1 cellular context compared by ENCODE assay signal in the genomic region with DNA sequence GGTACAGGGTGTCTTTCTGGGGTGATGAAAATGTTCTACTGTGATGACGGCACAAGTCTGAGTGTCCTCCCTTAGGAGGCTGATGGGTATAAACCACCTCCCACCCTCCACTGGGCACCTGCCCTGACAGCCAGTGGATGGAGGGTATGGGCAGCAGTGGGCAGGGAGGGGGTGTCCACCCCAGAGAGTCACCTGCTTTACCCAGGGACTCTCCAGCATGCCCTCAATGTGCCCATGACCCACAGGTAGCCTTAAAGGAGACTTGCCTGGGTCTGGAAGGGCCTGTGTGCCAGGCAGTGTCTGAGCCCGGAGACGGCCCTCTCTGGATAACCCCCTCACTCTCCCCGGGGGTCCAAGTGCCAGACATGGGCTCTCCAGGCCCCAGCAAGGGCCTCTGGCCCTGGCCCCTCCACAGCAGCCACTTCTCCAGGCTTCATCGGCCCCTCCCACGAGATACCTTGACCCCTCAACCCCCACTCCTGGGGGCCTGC.
A peak's percentile ranks its signal among the peaks of the same experiment; 100 is the strongest.
TF ChIP-seq lines count a peak whose summit lies in the region.

No MANE protein-coding gene starts in this region.

TF ChIP-seq in HepG2, 621 proteins besides CTCF, POLR2A, EP300 and RAD21:
- TF ChIP-seq ZNF446 (CRISPR knock-in tag; IDR thresholded peaks at IDR 0.05) (no peak), AGO2 (optimal IDR thresholded peaks at IDR 0.05; ENCODE audit: low read depth, low read length) (peak; percentile 21)
